ENCODE assay signal across 23 cellular contexts in genomic region chr13:53052675-53053074, GRCh38. TPM values are rescaled to one million over a fixed set of nuclear protein-coding genes. Genes with fewer than 3 reads are reported as not detected.
DNase-seq lines count a peak whose midpoint lies in the region; ATAC-seq, FAIRE-seq and TF ChIP-seq lines count a peak whose summit lies in the region.
"Had no signal": no experiment of that assay in that cellular context is flagged by ENCODE, and none has a peak within 500 bp of the region (broad histone marks: within the 10 kb centered on the region; RNA-seq: fewer than 3 reads in every experiment).

No MANE protein-coding gene starts in this region.

- H3K9ac ChIP-seq in H9 (ENCODE audit: extremely low read depth, insufficient read length, low read length) (peak overlapping the region; percentile 28), endothelial cell of umbilical vein (replicated peaks; ENCODE audit: extremely low read depth, insufficient read depth, low read length) (no peak overlapping the region), MM.1S (ENCODE audit: low read length) (no peak overlapping the region)

- no peak overlapping the region for H3K23ac ChIP-seq in H9 (ENCODE audit: insufficient read length, low read depth, low read length)

- H3K9me3 Mint-ChIP-seq in H9 = no peaks in the 10 kb centered on the region
- H3K9me3 Mint-ChIP-seq: CD4-positive, alpha-beta T cell had no signal

- CTCF ChIA-PET in endothelial cell of umbilical vein (lab: Charles Lee) = no interaction called here

- H3K18ac ChIP-seq in H9 (ENCODE audit: insufficient read length, low read depth, low read length) = no peak overlapping the region

- no peak overlapping the region for H3K56ac ChIP-seq in H9 (ENCODE audit: insufficient read length, low read depth, low read length)

- no peak overlapping the region for H4K5ac ChIP-seq in H9 (ENCODE audit: insufficient read length, low read depth, low read length)

- no peaks in the 10 kb centered on the region for H3K9me1 ChIP-seq in endothelial cell of umbilical vein (replicated peaks; ENCODE audit: control insufficient read depth, extremely low read depth, insufficient read depth, low read length)

- POLR2A ChIA-PET in endothelial cell of umbilical vein (lab: Charles Lee) = no interaction called here

- H3K4me2 ChIP-seq in H9 (ENCODE audit: insufficient read depth, insufficient read length, low read length) = no peak overlapping the region
- H3K4me2 ChIP-seq in endothelial cell of umbilical vein (ENCODE audit: insufficient read depth, low read length) = no peak overlapping the region
- H3K4me2 ChIP-seq in MM.1S (ENCODE audit: low read depth, low read length) = no peak overlapping the region
- H3K4me2 ChIP-seq: A549 had no signal

- peak; percentile 68 to 97 (median 84) for ATAC-seq in pancreas
- ATAC-seq in HG03175 (IDR thresholded peaks at IDR 0.05; ENCODE audit: unreplicated experiment) = no peak
- ATAC-seq: A549, SK-N-SH treated with all-trans-retinoic acid at 6 μM for 48 hours, T-cell had no signal

- H4K8ac ChIP-seq in H9 (replicated peaks; ENCODE audit: insufficient read length, low read depth, low read length) = no peak overlapping the region

- no peak overlapping the region for H3K27ac Mint-ChIP-seq in H9
- H3K27ac Mint-ChIP-seq: CD4-positive, alpha-beta T cell; T-cell had no signal

- intact Hi-C loops in endothelial cell of umbilical vein (cut with micrococcal nuclease) (no loop called here), pancreas (cut with DNase I) (no loop called here)

- no peak overlapping the region for H2AK5ac ChIP-seq in H9 (ENCODE audit: insufficient read length, low read length)

- no peaks in the 10 kb centered on the region for H3K27me3 ChIP-seq in H9 (ENCODE audit: insufficient read depth, low read length)
- H3K27me3 ChIP-seq in endothelial cell of umbilical vein (ENCODE audit: control insufficient read depth in 2 of 2, insufficient read depth in 2 of 2, low read length in 2 of 2) = no peaks in the 10 kb centered on the region
- H3K27me3 ChIP-seq in pancreas = no peaks in the 10 kb centered on the region
- no peaks in the 10 kb centered on the region for H3K27me3 ChIP-seq in MM.1S (replicated peaks; ENCODE audit: insufficient read depth, low read length)

- no peak for TF ChIP-seq CTCF in H9 (conservative IDR thresholded peaks at IDR 0.05)
- no peak for TF ChIP-seq CTCF in endothelial cell of umbilical vein (IDR thresholded peaks at IDR 0.05; ENCODE audit: extremely low read depth in 1 of 2, insufficient read depth in 1 of 2, low read depth in 1 of 2, low read length in 2 of 2)
- no peak for TF ChIP-seq CTCF in pancreas (IDR thresholded peaks at IDR 0.05)
- no peak for TF ChIP-seq CTCF in MM.1S (IDR thresholded peaks at IDR 0.05; ENCODE audit: low read length)

- H2BK12ac ChIP-seq in H9 (ENCODE audit: insufficient read length, low read depth, low read length) = no peak overlapping the region

- no peak overlapping the region for H3T11ph ChIP-seq in H9 (ENCODE audit: low read length)

- no peak for TF ChIP-seq POLR2A in endothelial cell of umbilical vein (IDR thresholded peaks at IDR 0.05; ENCODE audit: low read depth, low read length)

- no peak overlapping the region for H4K91ac ChIP-seq in H9 (ENCODE audit: insufficient read length, low read depth, low read length)

- no TSS peak for BruUV-seq in endothelial cell of umbilical vein (replicated peaks; lab: Mats Ljungman, UMichigan)

- H3K4me3 ChIP-seq in endothelial cell of umbilical vein (replicated peaks in 1 of 3; ENCODE audit: insufficient read depth in 1 of 3, low read depth in 1 of 3, low read length in 3 of 3) (no peak overlapping the region), pancreas (no peak overlapping the region), MM.1S (ENCODE audit: low read length) (no peak overlapping the region)
- H3K4me3 ChIP-seq: A549, HAP-1 had no signal

- no peaks in the 10 kb centered on the region for H3K79me1 ChIP-seq in H9 (ENCODE audit: insufficient read depth, low read depth, low read length, poor library complexity, severe bottlenecking)

- H4K20me1 ChIP-seq in H9 (ENCODE audit: control insufficient read depth, insufficient read depth, insufficient read length) (no peaks in the 10 kb centered on the region), endothelial cell of umbilical vein (replicated peaks; ENCODE audit: control insufficient read depth, extremely low read depth, insufficient read depth, low read length) (no peaks in the 10 kb centered on the region), MM.1S (ENCODE audit: insufficient read depth, low read length) (no peaks in the 10 kb centered on the region)

- H3K36me3 Mint-ChIP-seq in H9 (ENCODE audit: insufficient read depth in 1 of 3, low read depth in 3 of 3) = no peaks in the 10 kb centered on the region
- H3K36me3 Mint-ChIP-seq: T-cell had no signal

- H3K4ac ChIP-seq in H9 (ENCODE audit: low read depth, low read length) = no peak overlapping the region

- no peaks in the 10 kb centered on the region for H3K79me2 ChIP-seq in H9 (ENCODE audit: insufficient read depth, low read length)
- H3K79me2 ChIP-seq in endothelial cell of umbilical vein (ENCODE audit: control insufficient read depth, insufficient read depth, low read length) = no peaks in the 10 kb centered on the region
- no peaks in the 10 kb centered on the region for H3K79me2 ChIP-seq in MM.1S (ENCODE audit: low read length)

- H3K9me2 ChIP-seq in MM.1S (replicated peaks; ENCODE audit: insufficient read depth, low read length) = no peaks in the 10 kb centered on the region

- H2BK20ac ChIP-seq in H9 (ENCODE audit: low read depth, low read length, poor library complexity, severe bottlenecking) = no peak overlapping the region

- peak; percentile 27 for DNase-seq in NCI-H1694 treated with DMSO at 0.1 percent for 48 hours (lab: John Stamatoyannopoulos, UW)
- no peak for DNase-seq in NCI-H1694 (lab: John Stamatoyannopoulos, UW)
- DNase-seq in H9 = no peak
- peak; percentile 3 for DNase-seq in endothelial cell of umbilical vein (ENCODE audit: low read depth, low spot score)
- peak in 3 of 6 donors; percentile 54 to 81 (median 79) for DNase-seq in pancreas
- DNase-seq in MM.1S = no peak
- DNase-seq in activated CD4-positive, alpha-beta T cell treated with anti-CD3 and anti-CD28 coated beads for 48 hours = no peak
- DNase-seq: Calu3; CD4-positive, alpha-beta T cell; GDM1; NCI-H2029; NCI-H446 treated with DMSO at 0.1 percent for 48 hours; NCI-H748 treated with DMSO at 0.1 percent for 48 hours; OCI-M1; SIG-M5; T-cell had no signal

- FAIRE-seq in endothelial cell of umbilical vein (lab: Jason Lieb, UNC) (no peak), pancreas (lab: Jason Lieb, UNC) (no peak)
- FAIRE-seq: A549, GM19239 had no signal

- no peaks in the 10 kb centered on the region for H3K4me1 ChIP-seq in H9 (ENCODE audit: insufficient read depth, low read length)
- H3K4me1 ChIP-seq in endothelial cell of umbilical vein (ENCODE audit: control insufficient read depth, extremely low read depth, insufficient read depth, low read length) = no peaks in the 10 kb centered on the region
- H3K4me1 ChIP-seq in pancreas = peaks cover 2 to 14% (median 8%) of the 10 kb centered on the region in 3 donors
- H3K4me1 ChIP-seq in MM.1S (ENCODE audit: low read length) = no peaks in the 10 kb centered on the region
- H3K4me1 ChIP-seq: A549, HAP-1 had no signal

- peaks cover 6% of the 10 kb centered on the region; the same call in 1 of the 2 replicates for H3K27me3 Mint-ChIP-seq in H9 (ENCODE audit: low read depth)
- H3K27me3 Mint-ChIP-seq: CD4-positive, alpha-beta T cell had no signal

- WGBS in H9 (ENCODE audit: extremely low coverage, insufficient read length, low lambda C conversion rate) = no CpG with 5 or more reads among the region's 2 CpGs
- WGBS in pancreas, 2 donors = 9 to 11% methylated on average over 2 of the region's 2 CpGs

- H3K14ac ChIP-seq in H9 (ENCODE audit: insufficient read depth, low read length) = no peak overlapping the region

- H3K23me2 ChIP-seq in H9 (ENCODE audit: insufficient read length, low read depth, low read length, poor library complexity, severe bottlenecking) = no peaks in the 10 kb centered on the region

- H3K4me3 Mint-ChIP-seq in H9 = no peak overlapping the region
- H3K4me3 Mint-ChIP-seq: CD4-positive, alpha-beta T cell; T-cell had no signal

- dilution Hi-C loops in endothelial cell of umbilical vein (cut with MboI; ENCODE audit: extremely low pct_ligation_motif_present, low sequenced_read_pairs) = no loop called here

- no peaks in the 10 kb centered on the region for H3F3A ChIP-seq in MM.1S (ENCODE audit: insufficient read depth, low read length)

- no peak overlapping the region for H3K27ac ChIP-seq in H9 (ENCODE audit: insufficient read length, low read depth, low read length)
- no peak overlapping the region for H3K27ac ChIP-seq in endothelial cell of umbilical vein (ENCODE audit: insufficient read depth, low read depth, low read length)
- peak overlapping the region in 2 of 4 donors; percentile 0 to 46 for H3K27ac ChIP-seq in pancreas
- no peak overlapping the region for H3K27ac ChIP-seq in MM.1S (ENCODE audit: low read length)
- H3K27ac ChIP-seq: A549 had no signal

- H3K36me3 ChIP-seq in endothelial cell of umbilical vein (ENCODE audit: control insufficient read depth in 2 of 2, extremely low read depth in 1 of 2, insufficient read depth in 2 of 2, low read length in 2 of 2) = no peaks in the 10 kb centered on the region
- H3K36me3 ChIP-seq in pancreas = no peaks in the 10 kb centered on the region
- no peaks in the 10 kb centered on the region for H3K36me3 ChIP-seq in MM.1S (replicated peaks; ENCODE audit: insufficient read depth, low read length)
- H3K36me3 ChIP-seq: HAP-1 had no signal

- H2BK15ac ChIP-seq in H9 (ENCODE audit: low read depth, low read length) = no peak overlapping the region

- H2AFZ ChIP-seq in H9 (ENCODE audit: low read length) (no peak overlapping the region), endothelial cell of umbilical vein (ENCODE audit: low read depth, low read length) (no peak overlapping the region), MM.1S (ENCODE audit: low read length) (no peak overlapping the region)

- H2BK5ac ChIP-seq in H9 (ENCODE audit: insufficient read length, low read length) = no peak overlapping the region

- peaks cover 7 to 10% of the 10 kb centered on the region in 2 experiments for H3K4me1 Mint-ChIP-seq in H9
- H3K4me1 Mint-ChIP-seq: T-cell had no signal

- H3K9me3 ChIP-seq in H9 (ENCODE audit: control insufficient read depth, low read depth, low read length) (no peaks in the 10 kb centered on the region), endothelial cell of umbilical vein (replicated peaks; ENCODE audit: control insufficient read depth, insufficient read depth, low read length) (peaks cover 6% of the 10 kb centered on the region), pancreas (no peaks in the 10 kb centered on the region), MM.1S (replicated peaks; ENCODE audit: insufficient read depth, low read length) (no peaks in the 10 kb centered on the region)
- H3K9me3 ChIP-seq: A549, HAP-1 had no signal

- H2BK120ac ChIP-seq in H9 (ENCODE audit: low read depth, low read length, poor library complexity, severe bottlenecking) = no peak overlapping the region

RNA-seq across cellular contexts. Expression of gene OLFM4, which starts 24.1 kb away (rescaled TPM):
- not detected in 2 replicates for total RNA-seq in H9 (2021)
- total RNA-seq in endothelial cell of umbilical vein = not detected in 2 replicates
- not detected in 2 replicates for polyA plus RNA-seq in endothelial cell of umbilical vein
- not detected in 2 replicates for polyA plus RNA-seq in endothelial cell of umbilical vein (2011; cell fraction: cytosol; rRNA removed)
- polyA plus RNA-seq in endothelial cell of umbilical vein (2011; cell fraction: nucleus; rRNA removed) = not detected in 2 replicates
- not detected in 2 replicates for polyA plus RNA-seq in endothelial cell of umbilical vein (2012)
- not detected in 2 replicates for polyA minus RNA-seq in endothelial cell of umbilical vein
- polyA minus RNA-seq in endothelial cell of umbilical vein (2011; cell fraction: cytosol; rRNA and poly(A)+ RNA removed) = not detected
- polyA minus RNA-seq in endothelial cell of umbilical vein (2011; cell fraction: nucleus; rRNA and poly(A)+ RNA removed) = not detected in 2 replicates
- total RNA-seq in pancreas = 1,000 to 10,000 TPM in 2 of 6 donors, 100 to 1,000 TPM in 2, 10 to 100 TPM in 2; 45.2 to 4,667 (median 183) TPM
- polyA plus RNA-seq in pancreas = 10 to 100 TPM in 1 of 2 donors, 1 to 10 TPM in 1; 8.0 to 93.0 TPM
- total RNA-seq: CD4-positive, alpha-beta T cell; LHCN-M2; RPMI7951 had no signal
- polyA plus RNA-seq: A549 had no signal

Comparison
In these comparisons a context has a peak if more than half of its experiments do, and no peak if none do; other contexts are left out.
1. DNase-seq: peak in NCI-H1694 treated with DMSO at 0.1 percent for 48 hours (single experiment) and endothelial cell of umbilical vein (single experiment); none in NCI-H1694 (single experiment), H9 (single experiment), MM.1S (single experiment) and activated CD4-positive, alpha-beta T cell treated with anti-CD3 and anti-CD28 coated beads for 48 hours (single experiment).
2. RNA of gene OLFM4, which starts 24.1 kb away (total RNA-seq): 45.2 to 4,667 TPM in pancreas; not detected in H9 and not detected in endothelial cell of umbilical vein; every median in the first group is over 10 times any median in the second.